In genomic region chr4:8913121-8913857, GRCh38 we compare ENCODE assay signal across 21 cellular contexts. TPM values are rescaled to one million over a fixed set of nuclear protein-coding genes. Genes with fewer than 3 reads are reported as not detected.
A peak's percentile ranks its signal among the peaks of the same experiment; 100 is the strongest.
DNase-seq lines count a peak whose midpoint lies in the region; ATAC-seq and TF ChIP-seq lines count a peak whose summit lies in the region.
"Had no signal": no experiment of that assay in that cellular context is flagged by ENCODE, and none has a peak within 500 bp of the region (broad histone marks: within the 10 kb centered on the region; RNA-seq: fewer than 3 reads in every experiment).

No MANE protein-coding gene starts in this region.

- H3K27ac ChIP-seq in coronary artery, result no peak overlapping the region
- H3K27ac ChIP-seq: SJSA1, thoracic aorta had no signal

- CTCF ChIA-PET in GM10248 (lab: Yijun Ruan, JAX), result interaction anchor here (1.2 kb wide), 1 partner anchor 306 kb away, joined by 3 read pairs; no protein-coding TSS in a partner anchor

- H3K4me1 ChIP-seq in mucosa of descending colon (ENCODE audit: low read depth), result no peaks in the 10 kb centered on the region
- H3K4me1 ChIP-seq: BE2C, Caco-2, SJSA1 had no signal

- H3K4me3 ChIP-seq in coronary artery, result no peak overlapping the region
- no peak overlapping the region for H3K4me3 ChIP-seq in mucosa of descending colon
- H3K4me3 ChIP-seq: SJSA1, thoracic aorta had no signal

- ATAC-seq in HG03175 (IDR thresholded peaks at IDR 0.05; ENCODE audit: unreplicated experiment), result no peak
- no peak for ATAC-seq in mucosa of descending colon

- no peaks in the 10 kb centered on the region for H3K36me3 ChIP-seq in mucosa of descending colon (ENCODE audit: low read depth)
- H3K36me3 ChIP-seq: BE2C, SJSA1, thoracic aorta had no signal

- TF ChIP-seq CTCF in GM10248 (IDR thresholded peaks at IDR 0.05; ENCODE audit: control extremely low read depth, extremely low read depth, low read depth, missing control alignments) (no peak), coronary artery (IDR thresholded peaks at IDR 0.05) (no peak), mucosa of descending colon (IDR thresholded peaks at IDR 0.05) (no peak)

- DNase-seq in AG20443 (ENCODE audit: low spot score) (peak; percentile 10), GM10248 (ENCODE audit: extremely low spot score) (peak; percentile 2), coronary artery (ENCODE audit: low spot score) (peak; percentile 62), posterior vena cava (ENCODE audit: low spot score) (peak; percentile 58), mucosa of descending colon (no peak), NCI-H524 (lab: John Stamatoyannopoulos, UW) (no peak)
- DNase-seq: BE2C; HCEC 1CT; hypothalamus; IMR-90; mesendoderm; NCI-H1436 treated with DMSO at 0.1 percent for 48 hours; NCI-H226; stimulated activated CD4-positive, alpha-beta T cell treated with anti-CD3 and anti-CD28 coated beads, Interleukin-12 subunit alpha, Interleukin-12 subunit beta, amount 100 ng/mL, for 4 hours; T-helper 2 cell had no signal

- H3K9me3 ChIP-seq in mucosa of descending colon, result no peaks in the 10 kb centered on the region
- H3K9me3 ChIP-seq: BE2C, Caco-2, SJSA1, thoracic aorta had no signal

- POLR2A ChIA-PET in GM10248 (lab: Yijun Ruan, JAX), result no interaction called here

- intact Hi-C loops in posterior vena cava (cut with DNase I) (loop anchor here in 1 of 2 donors (10.0 kb wide), 1 partner anchor 308 kb away; no protein-coding TSS in a partner anchor), mucosa of descending colon (cut with DNase I, micrococcal nuclease) (no loop called here)

RNA-seq across cellular contexts. Expression of gene HMX1, which starts 41.6 kb away (rescaled TPM):
- total RNA-seq in posterior vena cava (under 1 TPM in 1 of 2 donors, not detected in 1; 0.19 TPM), mucosa of descending colon (under 1 TPM in 1 of 3 donors, not detected in 2; 0.19 TPM)
- total RNA-seq: IMR-90, kidney, M059J had no signal

Comparison
In these comparisons a context has a peak if more than half of its experiments do, and no peak if none do; other contexts are left out.
1. DNase-seq: peak in AG20443 (single experiment), GM10248 (single experiment), coronary artery (single experiment) and posterior vena cava (single experiment); none in mucosa of descending colon (0 of 3) and NCI-H524 (0 of 2).